40 cellular contexts compared by ENCODE assay signal in the genomic region with DNA sequence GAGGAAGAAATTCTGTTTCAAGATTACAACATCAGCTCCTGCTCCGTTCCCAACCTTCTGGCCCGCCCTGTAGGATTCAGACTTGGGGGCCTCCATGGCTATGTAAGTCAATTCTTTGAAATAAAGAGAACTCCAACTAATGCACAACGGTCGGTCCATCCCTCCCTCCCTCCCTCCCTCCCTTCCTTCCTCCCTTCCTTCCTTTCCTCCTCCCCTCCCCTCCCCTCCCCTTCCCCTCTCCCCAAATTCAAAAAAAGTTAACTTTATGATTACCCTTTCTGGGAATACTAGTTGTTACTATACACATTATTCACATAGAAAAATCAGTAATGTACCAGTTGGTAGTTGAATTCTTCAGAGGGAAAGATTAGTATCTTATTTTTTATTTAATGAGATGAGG.
"Had no signal": no experiment of that assay in that cellular context is flagged by ENCODE, and none has a peak within 500 bp of the region (broad histone marks: within the 10 kb centered on the region; RNA-seq: fewer than 3 reads in every experiment).

No MANE protein-coding gene starts in this region.

- H3K27ac Mint-ChIP-seq: activated naive CD4-positive, alpha-beta T cell treated with anti-CD3 and anti-CD28 coated beads for 36 hours; activated naive CD4-positive, alpha-beta T cell treated with anti-CD3 and anti-CD28 coated beads, Interleukin-2, amount 10 ng/mL, durations not matched to agents 7 days and 5 days; activated naive CD4-positive, alpha-beta T cell treated with anti-CD3 and anti-CD28 coated beads, Interleukin-2, amount 50 U/mL, for 24 hours; activated naive CD4-positive, alpha-beta T cell treated with anti-CD3 and anti-CD28 coated beads, Interleukin-2, amount 50 U/mL, for 72 hours; activated naive CD8-positive, alpha-beta T cell; activated naive CD8-positive, alpha-beta T cell treated with anti-CD3 and anti-CD28 coated beads for 36 hours; activated naive CD8-positive, alpha-beta T cell treated with anti-CD3 and anti-CD28 coated beads, Interleukin-2, amount 10 ng/mL, durations not matched to agents 7 days and 5 days; activated naive CD8-positive, alpha-beta T cell treated with anti-CD3 and anti-CD28 coated beads, Interleukin-2, amount 50 U/mL, for 24 hours; activated T-cell treated with anti-CD3 and anti-CD28 coated beads, Interleukin-2, amount 50 U/mL, for 24 hours; activated T-cell treated with anti-CD3 and anti-CD28 coated beads, Interleukin-2, amount 50 U/mL, for 72 hours; activated T-helper 1 cell treated with anti-CD3 and anti-CD28 coated beads, Interleukin-12 subunit alpha, Interleukin-12 subunit beta, Interleukin-2, Interleukin-4 antibody, amounts not matched to agents 30 ng/mL and 10 ng/mL and 1 ng/mL, durations not matched to agents 14 hours and 24 hours and 36 hours; activated T-helper 17 cell treated with anti-CD3 and anti-CD28 coated beads, Interleukin-2, amount 50 U/mL, for 72 hours; activated T-helper 2 cell treated with anti-CD3 and anti-CD28 coated beads, Interferon-gamma antibody, Interleukin-2, Interleukin-4, amounts not matched to agents 10 μg/mL and 5 μg/mL and 100 μg/mL, durations not matched to agents 14 hours and 24 hours and 36 hours; brain had no signal

- FAIRE-seq: astrocyte, bronchial epithelial cell had no signal

- H3K36me3 Mint-ChIP-seq: activated naive CD4-positive, alpha-beta T cell treated with anti-CD3 and anti-CD28 coated beads, Interleukin-2, amount 10 ng/mL, durations not matched to agents 7 days and 5 days; activated naive CD4-positive, alpha-beta T cell treated with anti-CD3 and anti-CD28 coated beads, Interleukin-2, amount 50 U/mL, for 24 hours; activated naive CD4-positive, alpha-beta T cell treated with anti-CD3 and anti-CD28 coated beads, Interleukin-2, amount 50 U/mL, for 72 hours; activated naive CD8-positive, alpha-beta T cell treated with anti-CD3 and anti-CD28 coated beads for 36 hours; brain had no signal

- H3K9me3 ChIP-seq: adrenal gland, ascending aorta, body of pancreas, breast epithelium had no signal

- H3K9me3 Mint-ChIP-seq: activated naive CD4-positive, alpha-beta T cell treated with anti-CD3 and anti-CD28 coated beads for 36 hours; activated naive CD4-positive, alpha-beta T cell treated with anti-CD3 and anti-CD28 coated beads, Interleukin-2, amount 50 U/mL, for 24 hours; activated naive CD4-positive, alpha-beta T cell treated with anti-CD3 and anti-CD28 coated beads, Interleukin-2, amount 50 U/mL, for 72 hours; activated naive CD8-positive, alpha-beta T cell treated with anti-CD3 and anti-CD28 coated beads for 36 hours; activated naive CD8-positive, alpha-beta T cell treated with anti-CD3 and anti-CD28 coated beads, Interleukin-2, amount 50 U/mL, for 24 hours; activated T-cell treated with anti-CD3 and anti-CD28 coated beads, Interleukin-2, amount 50 U/mL, for 24 hours; activated T-cell treated with anti-CD3 and anti-CD28 coated beads, Interleukin-2, amount 50 U/mL, for 4 hours; activated T-cell treated with anti-CD3 and anti-CD28 coated beads, Interleukin-2, amount 50 U/mL, for 72 hours; activated T-helper 1 cell treated with anti-CD3 and anti-CD28 coated beads, Interleukin-12 subunit alpha, Interleukin-12 subunit beta, Interleukin-2, Interleukin-4 antibody, amounts not matched to agents 30 ng/mL and 10 ng/mL and 1 ng/mL, durations not matched to agents 14 hours and 24 hours and 36 hours; activated T-helper 17 cell treated with anti-CD3 and anti-CD28 coated beads, Interleukin-2, amount 50 U/mL, for 72 hours; activated T-helper 2 cell treated with anti-CD3 and anti-CD28 coated beads, Interferon-gamma antibody, Interleukin-2, Interleukin-4, amounts not matched to agents 10 μg/mL and 5 μg/mL and 100 μg/mL, durations not matched to agents 14 hours and 24 hours and 36 hours; central memory CD8-positive, alpha-beta T cell had no signal

- H3K27me3 Mint-ChIP-seq: activated naive CD4-positive, alpha-beta T cell treated with anti-CD3 and anti-CD28 coated beads, Interleukin-2, amount 10 ng/mL, durations not matched to agents 7 days and 5 days; activated naive CD4-positive, alpha-beta T cell treated with anti-CD3 and anti-CD28 coated beads, Interleukin-2, amount 50 U/mL, for 24 hours; activated naive CD8-positive, alpha-beta T cell treated with anti-CD3 and anti-CD28 coated beads for 36 hours; activated naive CD8-positive, alpha-beta T cell treated with anti-CD3 and anti-CD28 coated beads, Interleukin-2, amount 50 U/mL, for 24 hours; activated T-cell treated with anti-CD3 and anti-CD28 coated beads, Interleukin-2, amount 50 U/mL, for 24 hours; brain; central memory CD8-positive, alpha-beta T cell had no signal

- H3K27ac ChIP-seq: adrenal gland, ascending aorta, body of pancreas, brain microvascular endothelial cell, breast epithelium, cardiac muscle cell had no signal

- H3K4me1 ChIP-seq: adrenal gland, ascending aorta, body of pancreas, breast epithelium had no signal

- H3K4me3 ChIP-seq: adrenal gland, ascending aorta, body of pancreas, breast epithelium, cardiac muscle cell had no signal

- H3K36me3 ChIP-seq: adrenal gland, ascending aorta, brain microvascular endothelial cell, breast epithelium, cardiac muscle cell had no signal

- H3K4me1 Mint-ChIP-seq: activated naive CD4-positive, alpha-beta T cell treated with anti-CD3 and anti-CD28 coated beads, Interleukin-2, amount 50 U/mL, for 24 hours; activated naive CD8-positive, alpha-beta T cell treated with anti-CD3 and anti-CD28 coated beads for 36 hours; activated naive CD8-positive, alpha-beta T cell treated with anti-CD3 and anti-CD28 coated beads, Interleukin-2, amount 50 U/mL, for 24 hours; activated T-helper 17 cell treated with anti-CD3 and anti-CD28 coated beads, Interleukin-2, amount 50 U/mL, for 72 hours; central memory CD8-positive, alpha-beta T cell had no signal

- H3K4me3 Mint-ChIP-seq: activated naive CD4-positive, alpha-beta T cell treated with anti-CD3 and anti-CD28 coated beads for 36 hours; activated naive CD4-positive, alpha-beta T cell treated with anti-CD3 and anti-CD28 coated beads, Interleukin-2, amount 10 ng/mL, durations not matched to agents 7 days and 5 days; activated naive CD4-positive, alpha-beta T cell treated with anti-CD3 and anti-CD28 coated beads, Interleukin-2, amount 50 U/mL, for 24 hours; activated naive CD8-positive, alpha-beta T cell; activated naive CD8-positive, alpha-beta T cell treated with anti-CD3 and anti-CD28 coated beads for 36 hours; activated naive CD8-positive, alpha-beta T cell treated with anti-CD3 and anti-CD28 coated beads, Interleukin-2, amount 10 ng/mL, durations not matched to agents 7 days and 5 days; activated naive CD8-positive, alpha-beta T cell treated with anti-CD3 and anti-CD28 coated beads, Interleukin-2, amount 50 U/mL, for 24 hours; activated T-cell treated with anti-CD3 and anti-CD28 coated beads, Interleukin-2, amount 50 U/mL, for 24 hours; activated T-cell treated with anti-CD3 and anti-CD28 coated beads, Interleukin-2, amount 50 U/mL, for 4 hours; activated T-cell treated with anti-CD3 and anti-CD28 coated beads, Interleukin-2, amount 50 U/mL, for 72 hours; activated T-helper 1 cell treated with anti-CD3 and anti-CD28 coated beads, Interleukin-12 subunit alpha, Interleukin-12 subunit beta, Interleukin-2, Interleukin-4 antibody, amounts not matched to agents 30 ng/mL and 10 ng/mL and 1 ng/mL, durations not matched to agents 14 hours and 24 hours and 36 hours; activated T-helper 17 cell treated with anti-CD3 and anti-CD28 coated beads, Interleukin-2, amount 50 U/mL, for 72 hours; brain; central memory CD8-positive, alpha-beta T cell had no signal

- H3K27me3 ChIP-seq: adrenal gland, ascending aorta, body of pancreas, brain microvascular endothelial cell, breast epithelium, cardiac muscle cell had no signal

- DNase-seq: activated effector memory CD4-positive, alpha-beta T cell treated with anti-CD3 and anti-CD28 coated beads, Interleukin-2, amount 50 U/mL, for 16 hours; activated effector memory CD4-positive, alpha-beta T cell treated with Interleukin-2 at 50 U/mL for 16 hours; activated gamma-delta T cell; activated gamma-delta T cell treated with Interleukin-2 at 50 U/mL for 16 hours; activated naive CD4-positive, alpha-beta T cell; activated naive CD4-positive, alpha-beta T cell treated with anti-CD3 and anti-CD28 coated beads for 36 hours; activated naive CD4-positive, alpha-beta T cell treated with anti-CD3 and anti-CD28 coated beads, Interleukin-2, amount 10 ng/mL, durations not matched to agents 7 days and 5 days; activated naive CD4-positive, alpha-beta T cell treated with anti-CD3 and anti-CD28 coated beads, Interleukin-2, amount 50 U/mL, for 16 hours; activated naive CD4-positive, alpha-beta T cell treated with Interleukin-2 at 50 U/mL for 16 hours; activated naive CD8-positive, alpha-beta T cell treated with anti-CD3 and anti-CD28 coated beads for 36 hours; activated naive CD8-positive, alpha-beta T cell treated with anti-CD3 and anti-CD28 coated beads, Interleukin-2, amount 10 ng/mL, durations not matched to agents 7 days and 5 days; activated naive CD8-positive, alpha-beta T cell treated with anti-CD3 and anti-CD28 coated beads, Interleukin-2, amount 50 U/mL, for 24 hours; activated T-cell treated with anti-CD3 and anti-CD28 coated beads, Interleukin-2, amount 50 U/mL, for 1 hour; activated T-cell treated with anti-CD3 and anti-CD28 coated beads, Interleukin-2, amount 50 U/mL, for 24 hours; activated T-cell treated with anti-CD3 and anti-CD28 coated beads, Interleukin-2, amount 50 U/mL, for 4 hours; activated T-cell treated with anti-CD3 and anti-CD28 coated beads, Interleukin-2, amount 50 U/mL, for 48 hours; activated T-cell treated with anti-CD3 and anti-CD28 coated beads, Interleukin-2, amount 50 U/mL, for 72 hours; adrenal gland; amniotic stem cell; amygdala; anterior cingulate cortex; aorta; body of pancreas; brain microvascular endothelial cell; caudate nucleus; central memory CD4-positive, alpha-beta T cell; cerebellar nuclear complex had no signal

- ATAC-seq: activated naive CD4-positive, alpha-beta T cell treated with anti-CD3 and anti-CD28 coated beads, Interleukin-2, amount 50 U/mL, for 72 hours; activated naive CD8-positive, alpha-beta T cell treated with anti-CD3 and anti-CD28 coated beads, Interleukin-2, amount 50 U/mL, for 24 hours; activated T-cell treated with anti-CD3 and anti-CD28 coated beads, Interleukin-2, amount 50 U/mL, for 4 hours; activated T-cell treated with anti-CD3 and anti-CD28 coated beads, Interleukin-2, amount 50 U/mL, for 72 hours; activated T-helper 17 cell treated with anti-CD3 and anti-CD28 coated beads, Interleukin-2, amount 50 U/mL, for 72 hours; body of pancreas had no signal
